Comparison of ENCODE assay signal across 2 cellular contexts in genomic region chr2:167785606-167786005, GRCh38.
TF ChIP-seq lines count a peak whose summit lies in the region.

No MANE protein-coding gene starts in this region.

TF ChIP-seq in GM23338, 12 proteins besides CTCF, POLR2A, EP300 and RAD21 (continued from another document):
- TF ChIP-seq ZNF462 (CRISPR knock-in tag; IDR thresholded peaks at IDR 0.05), result peak; percentile 71; the same call in 1 of the 2 replicates

TF ChIP-seq in WTC11, 78 proteins besides CTCF, POLR2A, EP300 and RAD21 (continued from another document):
- TF ChIP-seq AFF4 (CRISPR knock-in tag; IDR thresholded peaks at IDR 0.05; ENCODE audit: borderline replicate concordance) (no peak), SP1 (CRISPR knock-in tag; conservative IDR thresholded peaks at IDR 0.05) (no peak), ZBTB21 (CRISPR knock-in tag; IDR thresholded peaks at IDR 0.05; ENCODE audit: borderline replicate concordance) (no peak), GTF2I (CRISPR knock-in tag; conservative IDR thresholded peaks at IDR 0.05) (no peak), JUN (CRISPR knock-in tag; IDR thresholded peaks at IDR 0.05) (no peak), TEAD1 (CRISPR knock-in tag; IDR thresholded peaks at IDR 0.05) (no peak), KAT7 (CRISPR knock-in tag; IDR thresholded peaks at IDR 0.05; ENCODE audit: borderline replicate concordance) (no peak), ZNF138 (CRISPR knock-in tag; conservative IDR thresholded peaks at IDR 0.05) (no peak), TCF7 (CRISPR knock-in tag; IDR thresholded peaks at IDR 0.05; ENCODE audit: low read depth) (no peak)
- TF ChIP-seq, protein P1, sequence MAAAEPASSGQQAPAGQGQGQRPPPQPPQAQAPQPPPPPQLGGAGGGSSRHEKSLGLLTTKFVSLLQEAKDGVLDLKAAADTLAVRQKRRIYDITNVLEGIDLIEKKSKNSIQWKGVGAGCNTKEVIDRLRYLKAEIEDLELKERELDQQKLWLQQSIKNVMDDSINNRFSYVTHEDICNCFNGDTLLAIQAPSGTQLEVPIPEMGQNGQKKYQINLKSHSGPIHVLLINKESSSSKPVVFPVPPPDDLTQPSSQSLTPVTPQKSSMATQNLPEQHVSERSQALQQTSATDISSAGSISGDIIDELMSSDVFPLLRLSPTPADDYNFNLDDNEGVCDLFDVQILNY (CRISPR knock-in tag; IDR thresholded peaks at IDR 0.05), result no peak
- TF ChIP-seq, protein P2, sequence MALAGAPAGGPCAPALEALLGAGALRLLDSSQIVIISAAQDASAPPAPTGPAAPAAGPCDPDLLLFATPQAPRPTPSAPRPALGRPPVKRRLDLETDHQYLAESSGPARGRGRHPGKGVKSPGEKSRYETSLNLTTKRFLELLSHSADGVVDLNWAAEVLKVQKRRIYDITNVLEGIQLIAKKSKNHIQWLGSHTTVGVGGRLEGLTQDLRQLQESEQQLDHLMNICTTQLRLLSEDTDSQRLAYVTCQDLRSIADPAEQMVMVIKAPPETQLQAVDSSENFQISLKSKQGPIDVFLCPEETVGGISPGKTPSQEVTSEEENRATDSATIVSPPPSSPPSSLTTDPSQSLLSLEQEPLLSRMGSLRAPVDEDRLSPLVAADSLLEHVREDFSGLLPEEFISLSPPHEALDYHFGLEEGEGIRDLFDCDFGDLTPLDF (CRISPR knock-in tag; IDR thresholded peaks at IDR 0.05), result no peak
